Comparison of ENCODE assay signal across 9 cellular contexts in the genomic region with DNA sequence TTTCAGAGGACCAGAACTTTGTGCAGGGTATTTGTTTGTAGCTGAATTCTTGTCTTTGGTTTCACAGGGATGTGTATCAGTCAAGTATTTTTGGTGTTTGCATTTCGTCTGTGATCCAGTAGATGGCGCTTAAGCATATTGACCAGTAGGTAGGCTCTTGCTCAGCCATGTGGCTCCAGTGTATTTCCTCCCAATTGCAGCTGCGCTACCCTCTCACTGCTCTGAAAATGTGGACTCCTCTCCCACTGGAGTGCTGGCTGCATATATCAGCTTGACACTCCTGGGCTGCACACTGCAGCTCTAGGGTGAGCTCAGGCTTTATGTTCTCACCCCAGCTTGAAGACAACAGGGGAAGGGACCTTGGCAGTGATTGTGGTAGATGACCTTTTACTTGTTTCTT.
DNase-seq lines count a peak whose midpoint lies in the region; ATAC-seq and TF ChIP-seq lines count a peak whose summit lies in the region.
"Had no signal": no experiment of that assay in that cellular context is flagged by ENCODE, and none has a peak within 500 bp of the region (broad histone marks: within the 10 kb centered on the region; RNA-seq: fewer than 3 reads in every experiment).

No MANE protein-coding gene starts in this region.

- WGBS in stomach, 5 donors = 10 to 19% (median 15%) methylated on average over 3 of the region's 3 CpGs

- H3K27ac ChIP-seq in dorsolateral prefrontal cortex = no peak overlapping the region
- no peak overlapping the region for H3K27ac ChIP-seq in stomach

- peak in 52 of 56 donors; percentile 20 to 74 (median 53) for TF ChIP-seq CTCF in dorsolateral prefrontal cortex (IDR thresholded peaks at IDR 0.05 in 54 of 56, conservative IDR thresholded peaks at IDR 0.05 in 2 of 56; ENCODE audit: low read depth in 1 of 56, partially characterized antibody in 56 of 56)
- TF ChIP-seq CTCF in osteocyte (IDR thresholded peaks at IDR 0.05) = peak; percentile 79
- peak in 1 of 7 experiments; percentile 11 for TF ChIP-seq CTCF in stomach (IDR thresholded peaks at IDR 0.05)

- no peaks in the 10 kb centered on the region for H3K4me1 ChIP-seq in stomach

- intact Hi-C loops in dorsolateral prefrontal cortex (cut with DNase I) (loop anchor here in 1 of 2 donors (10.0 kb wide), 1 partner anchor 352 kb away; no protein-coding TSS in a partner anchor), stomach (cut with DNase I; ENCODE audit: low total_unique reads) (no loop called here)

- H3K4me3 ChIP-seq in dorsolateral prefrontal cortex = no peak overlapping the region
- no peak overlapping the region for H3K4me3 ChIP-seq in stomach

- no peak for TF ChIP-seq POLR2A in stomach (IDR thresholded peaks at IDR 0.05)

- no peaks in the 10 kb centered on the region for H3K9me3 ChIP-seq in stomach

- H3K4me1 Mint-ChIP-seq in osteocyte (ENCODE audit: unreplicated experiment) = peaks cover 11% of the 10 kb centered on the region
- no peaks in the 10 kb centered on the region for H3K4me1 Mint-ChIP-seq in T-helper 2 cell treated with Interferon-gamma antibody and Interleukin-4, amounts not matched to agents 5 μg/mL and 100 μg/mL, for 36 hours (ENCODE audit: low read depth)
- H3K4me1 Mint-ChIP-seq: activated naive CD4-positive, alpha-beta T cell treated with anti-CD3 and anti-CD28 coated beads, Interleukin-2, amount 50 U/mL, for 24 hours had no signal

- ATAC-seq in GM21360 (IDR thresholded peaks at IDR 0.05; ENCODE audit: unreplicated experiment) = peak; percentile 89
- ATAC-seq in HG03442 (IDR thresholded peaks at IDR 0.05; ENCODE audit: unreplicated experiment) = peak; percentile 94

- no peaks in the 10 kb centered on the region for H3K36me3 Mint-ChIP-seq in osteocyte (ENCODE audit: unreplicated experiment)
- no peaks in the 10 kb centered on the region for H3K36me3 Mint-ChIP-seq in T-helper 2 cell treated with Interferon-gamma antibody and Interleukin-4, amounts not matched to agents 5 μg/mL and 100 μg/mL, for 36 hours (ENCODE audit: low read depth)
- H3K36me3 Mint-ChIP-seq: activated naive CD4-positive, alpha-beta T cell treated with anti-CD3 and anti-CD28 coated beads, Interleukin-2, amount 50 U/mL, for 24 hours had no signal

- no peaks in the 10 kb centered on the region for H3K36me3 ChIP-seq in stomach

- no peak overlapping the region for H3K27ac Mint-ChIP-seq in osteocyte (ENCODE audit: unreplicated experiment)
- H3K27ac Mint-ChIP-seq in T-helper 2 cell treated with Interferon-gamma antibody and Interleukin-4, amounts not matched to agents 5 μg/mL and 100 μg/mL, for 36 hours = no peak overlapping the region
- H3K27ac Mint-ChIP-seq: activated naive CD4-positive, alpha-beta T cell treated with anti-CD3 and anti-CD28 coated beads, Interleukin-2, amount 50 U/mL, for 24 hours had no signal

- H3K9me3 Mint-ChIP-seq in osteocyte (ENCODE audit: unreplicated experiment) = no peaks in the 10 kb centered on the region
- H3K9me3 Mint-ChIP-seq in T-helper 2 cell treated with Interferon-gamma antibody and Interleukin-4, amounts not matched to agents 5 μg/mL and 100 μg/mL, for 36 hours = no peaks in the 10 kb centered on the region
- H3K9me3 Mint-ChIP-seq: activated naive CD4-positive, alpha-beta T cell treated with anti-CD3 and anti-CD28 coated beads, Interleukin-2, amount 50 U/mL, for 24 hours had no signal

- H3K4me3 Mint-ChIP-seq in osteocyte (ENCODE audit: unreplicated experiment) = no peak overlapping the region
- H3K4me3 Mint-ChIP-seq in T-helper 2 cell treated with Interferon-gamma antibody and Interleukin-4, amounts not matched to agents 5 μg/mL and 100 μg/mL, for 36 hours = no peak overlapping the region
- H3K4me3 Mint-ChIP-seq: activated naive CD4-positive, alpha-beta T cell treated with anti-CD3 and anti-CD28 coated beads, Interleukin-2, amount 50 U/mL, for 24 hours had no signal

- DNase-seq in GM04504 (ENCODE audit: low read depth) (peak; percentile 38), NCI-H82 (lab: John Stamatoyannopoulos, UW) (peak; percentile 84), dorsolateral prefrontal cortex (no peak), osteocyte (ENCODE audit: extremely low spot score, unreplicated experiment) (no peak), stomach (no peak)
- no peak for DNase-seq in T-helper 2 cell treated with Interferon-gamma antibody and Interleukin-4, amounts not matched to agents 5 μg/mL and 100 μg/mL, for 36 hours (ENCODE audit: low spot score)

- no peak for TF ChIP-seq EP300 in stomach (IDR thresholded peaks at IDR 0.05)

- H3K27me3 Mint-ChIP-seq in osteocyte (ENCODE audit: unreplicated experiment) = no peaks in the 10 kb centered on the region
- H3K27me3 Mint-ChIP-seq in T-helper 2 cell treated with Interferon-gamma antibody and Interleukin-4, amounts not matched to agents 5 μg/mL and 100 μg/mL, for 36 hours (ENCODE audit: low read depth) = no peaks in the 10 kb centered on the region
- H3K27me3 Mint-ChIP-seq: activated naive CD4-positive, alpha-beta T cell treated with anti-CD3 and anti-CD28 coated beads, Interleukin-2, amount 50 U/mL, for 24 hours had no signal

- H3K27me3 ChIP-seq in dorsolateral prefrontal cortex (peaks cover 0 to 3% (median 0%) of the 10 kb centered on the region in 45 donors), stomach (no peaks in the 10 kb centered on the region)

Comparison
In these comparisons a context has a peak if more than half of its experiments do, and no peak if none do; other contexts are left out.
1. DNase-seq: peak in GM04504 (single experiment) and NCI-H82 (single experiment); none in dorsolateral prefrontal cortex (0 of 10), osteocyte (single experiment), stomach (single experiment) and T-helper 2 cell treated with Interferon-gamma antibody and Interleukin-4, amounts not matched to agents 5 μg/mL and 100 μg/mL, for 36 hours (single experiment).